ENCODE assay signal across 23 cellular contexts in the genomic region with DNA sequence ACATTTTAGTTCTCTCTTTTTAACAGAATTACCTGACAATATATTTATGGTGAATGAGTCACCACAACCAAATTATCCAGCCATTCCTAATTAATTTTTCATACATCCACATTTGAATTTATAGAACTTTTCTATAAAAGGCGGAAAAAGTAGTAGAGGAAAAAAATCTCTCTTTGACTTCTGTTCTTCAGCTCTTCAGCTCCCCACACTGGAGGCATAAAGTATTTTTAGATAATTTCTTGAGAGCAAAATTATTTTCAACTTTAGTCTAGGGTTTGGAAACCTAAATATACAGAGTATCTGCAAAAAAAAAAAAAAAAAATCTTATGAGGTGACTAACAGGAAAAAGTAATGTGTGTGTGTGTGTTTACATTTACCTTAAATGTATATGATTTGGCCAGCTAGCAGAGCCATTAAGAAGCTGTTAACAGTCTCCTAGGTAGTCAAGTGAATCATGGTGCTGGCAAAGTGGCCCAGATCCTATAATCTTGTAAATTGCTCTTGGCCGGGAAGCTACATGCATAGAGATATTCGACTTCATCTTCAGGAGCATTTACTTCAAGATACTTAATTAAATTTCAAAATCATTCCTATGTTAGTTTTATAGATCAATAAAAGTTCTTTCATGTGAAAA.
DNase-seq lines count a peak whose midpoint lies in the region; ATAC-seq and TF ChIP-seq lines count a peak whose summit lies in the region.
"Had no signal": no experiment of that assay in that cellular context is flagged by ENCODE, and none has a peak within 500 bp of the region (broad histone marks: within the 10 kb centered on the region; RNA-seq: fewer than 3 reads in every experiment).

No MANE protein-coding gene starts in this region.

- POLR2A ChIA-PET in activated CD8-positive, alpha-beta T cell treated with anti-CD3 and anti-CD28 coated beads, Interleukin-2, amount 10 ng/mL, durations not matched to agents 7 days and 5 days (lab: Charles Lee), result no interaction called here

- H3K27ac Mint-ChIP-seq in brain, result no peak overlapping the region
- H3K27ac Mint-ChIP-seq in activated CD8-positive, alpha-beta T cell treated with anti-CD3 and anti-CD28 coated beads, Interleukin-2, amount 10 ng/mL, durations not matched to agents 7 days and 5 days, result no peak overlapping the region
- H3K27ac Mint-ChIP-seq: activated CD4-positive, alpha-beta memory T cell treated with anti-CD3 and anti-CD28 coated beads for 36 hours; activated naive CD4-positive, alpha-beta T cell treated with anti-CD3 and anti-CD28 coated beads, Interleukin-2, amount 50 U/mL, for 72 hours; T-cell had no signal

- TF ChIP-seq RAD21 in neural cell (conservative IDR thresholded peaks at IDR 0.05), result peak; percentile 63

- H3K36me3 ChIP-seq in neural cell (ENCODE audit: insufficient read depth, low read length), result no peaks in the 10 kb centered on the region
- H3K36me3 ChIP-seq: BLaER1 treated with 17β-estradiol and CSF1 and Interleukin-3, amounts not matched to agents 10 nM and 100 nM; brain microvascular endothelial cell; heart right ventricle; transverse colon; WERI-Rb-1 had no signal

- TF ChIP-seq CTCF in brain (conservative IDR thresholded peaks at IDR 0.05), result peak; percentile 20 to 48
- TF ChIP-seq CTCF in neural cell (IDR thresholded peaks at IDR 0.05; ENCODE audit: poor library complexity, severe bottlenecking), result peak; percentile 56

- no peak overlapping the region for H3K4me3 ChIP-seq in neural cell (ENCODE audit: low read length)
- H3K4me3 ChIP-seq: BLaER1 treated with 17β-estradiol and CSF1 and Interleukin-3, amounts not matched to agents 10 nM and 100 nM; heart right ventricle; transverse colon had no signal

- no peak overlapping the region for H2AFZ ChIP-seq in neural cell (ENCODE audit: low read depth, low read length)

- no peaks in the 10 kb centered on the region for H3K79me2 ChIP-seq in neural cell (replicated peaks; ENCODE audit: insufficient read depth, low read length)

- no peak for TF ChIP-seq EP300 in neural cell (conservative IDR thresholded peaks at IDR 0.05; ENCODE audit: poor library complexity, severe bottlenecking)

- no peak for ATAC-seq in GM19328 (IDR thresholded peaks at IDR 0.05; ENCODE audit: unreplicated experiment)
- ATAC-seq in activated CD8-positive, alpha-beta T cell treated with anti-CD3 and anti-CD28 coated beads, Interleukin-2, amount 10 ng/mL, durations not matched to agents 7 days and 5 days, result no peak
- ATAC-seq: activated naive CD4-positive, alpha-beta T cell treated with anti-CD3 and anti-CD28 coated beads, Interleukin-2, amount 50 U/mL, for 72 hours; activated T-cell treated with anti-CD3 and anti-CD28 coated beads, Interleukin-2, amount 50 U/mL, for 4 hours; heart right ventricle; T-cell had no signal

- no peaks in the 10 kb centered on the region for H3K9me3 Mint-ChIP-seq in brain
- no peaks in the 10 kb centered on the region for H3K9me3 Mint-ChIP-seq in activated CD8-positive, alpha-beta T cell treated with anti-CD3 and anti-CD28 coated beads, Interleukin-2, amount 10 ng/mL, durations not matched to agents 7 days and 5 days (ENCODE audit: insufficient read depth)
- H3K9me3 Mint-ChIP-seq: activated CD4-positive, alpha-beta memory T cell treated with anti-CD3 and anti-CD28 coated beads for 36 hours; activated naive CD4-positive, alpha-beta T cell treated with anti-CD3 and anti-CD28 coated beads, Interleukin-2, amount 50 U/mL, for 72 hours; activated T-cell treated with anti-CD3 and anti-CD28 coated beads, Interleukin-2, amount 50 U/mL, for 4 hours had no signal

- no peaks in the 10 kb centered on the region for H3K9me2 ChIP-seq in neural cell (ENCODE audit: insufficient read depth, low read length)

- H3K27me3 Mint-ChIP-seq in brain, result no peaks in the 10 kb centered on the region
- H3K27me3 Mint-ChIP-seq in activated CD8-positive, alpha-beta T cell treated with anti-CD3 and anti-CD28 coated beads, Interleukin-2, amount 10 ng/mL, durations not matched to agents 7 days and 5 days (ENCODE audit: low read depth), result peaks cover 3% of the 10 kb centered on the region
- H3K27me3 Mint-ChIP-seq: activated CD4-positive, alpha-beta memory T cell treated with anti-CD3 and anti-CD28 coated beads for 36 hours; T-cell had no signal

- DNase-seq in GM03348 (ENCODE audit: low spot score) (peak; percentile 6), NAMALWA (ENCODE audit: low spot score) (peak; percentile 19), dermis blood vessel endothelial cell (no peak), NCI-H2171 treated with DMSO at 0.1 percent for 48 hours (lab: John Stamatoyannopoulos, UW) (no peak)
- no peak for DNase-seq in activated CD8-positive, alpha-beta T cell treated with anti-CD3 and anti-CD28 coated beads, Interleukin-2, amount 10 ng/mL, durations not matched to agents 7 days and 5 days
- DNase-seq: activated CD4-positive, alpha-beta memory T cell treated with anti-CD3 and anti-CD28 coated beads for 36 hours; activated T-cell treated with anti-CD3 and anti-CD28 coated beads, Interleukin-2, amount 50 U/mL, for 4 hours; brain microvascular endothelial cell; DMS79; H7; heart right ventricle; kidney; NCI-H146; NCI-H510A treated with DMSO at 0.1 percent for 48 hours; stimulated activated naive CD4-positive, alpha-beta T cell treated with Interleukin-2 at 50 U/mL for 16 hours; T-cell; transverse colon; WERI-Rb-1 had no signal

- no peaks in the 10 kb centered on the region for H3K36me3 Mint-ChIP-seq in brain
- no peaks in the 10 kb centered on the region for H3K36me3 Mint-ChIP-seq in activated CD8-positive, alpha-beta T cell treated with anti-CD3 and anti-CD28 coated beads, Interleukin-2, amount 10 ng/mL, durations not matched to agents 7 days and 5 days (ENCODE audit: low read depth)
- H3K36me3 Mint-ChIP-seq: activated CD4-positive, alpha-beta memory T cell treated with anti-CD3 and anti-CD28 coated beads for 36 hours; activated naive CD4-positive, alpha-beta T cell treated with anti-CD3 and anti-CD28 coated beads, Interleukin-2, amount 50 U/mL, for 72 hours; T-cell had no signal

- H4K20me1 ChIP-seq in neural cell (ENCODE audit: insufficient read depth), result no peaks in the 10 kb centered on the region
- H4K20me1 ChIP-seq: BLaER1 treated with 17β-estradiol and CSF1 and Interleukin-3, amounts not matched to agents 10 nM and 100 nM had no signal

- H3K4me2 ChIP-seq in neural cell (ENCODE audit: low read length), result no peak overlapping the region
- H3K4me2 ChIP-seq: BLaER1 treated with 17β-estradiol and CSF1 and Interleukin-3, amounts not matched to agents 10 nM and 100 nM had no signal

- no peak overlapping the region for H3K27ac ChIP-seq in neural cell (ENCODE audit: low read length)
- H3K27ac ChIP-seq: BLaER1 treated with 17β-estradiol and CSF1 and Interleukin-3, amounts not matched to agents 10 nM and 100 nM; brain microvascular endothelial cell; heart right ventricle; transverse colon; WERI-Rb-1 had no signal

- H3K9me3 ChIP-seq in neural cell (ENCODE audit: low read length), result no peaks in the 10 kb centered on the region
- H3K9me3 ChIP-seq: BLaER1 treated with 17β-estradiol and CSF1 and Interleukin-3, amounts not matched to agents 10 nM and 100 nM; transverse colon had no signal

- CTCF ChIA-PET in activated CD8-positive, alpha-beta T cell treated with anti-CD3 and anti-CD28 coated beads, Interleukin-2, amount 10 ng/mL, durations not matched to agents 7 days and 5 days (lab: Charles Lee), result interaction anchor here (0.7 to 0.8 kb wide), 2 partner anchors 36 to 527 kb away, joined by 3 read pairs; no protein-coding TSS in a partner anchor

- H3K4me3 Mint-ChIP-seq in brain, result no peak overlapping the region
- H3K4me3 Mint-ChIP-seq in activated CD8-positive, alpha-beta T cell treated with anti-CD3 and anti-CD28 coated beads, Interleukin-2, amount 10 ng/mL, durations not matched to agents 7 days and 5 days, result no peak overlapping the region
- H3K4me3 Mint-ChIP-seq: activated CD4-positive, alpha-beta memory T cell treated with anti-CD3 and anti-CD28 coated beads for 36 hours; activated T-cell treated with anti-CD3 and anti-CD28 coated beads, Interleukin-2, amount 50 U/mL, for 4 hours; T-cell had no signal

- H3K27me3 ChIP-seq in neural cell (ENCODE audit: insufficient read depth, low read depth, low read length), result no peaks in the 10 kb centered on the region
- H3K27me3 ChIP-seq: BLaER1 treated with 17β-estradiol and CSF1 and Interleukin-3, amounts not matched to agents 10 nM and 100 nM; brain microvascular endothelial cell; heart right ventricle; transverse colon had no signal

- no peak overlapping the region for H3K9ac ChIP-seq in neural cell (ENCODE audit: low read length)
- H3K9ac ChIP-seq: BLaER1 treated with 17β-estradiol and CSF1 and Interleukin-3, amounts not matched to agents 10 nM and 100 nM had no signal

- no peaks in the 10 kb centered on the region for H3K4me1 Mint-ChIP-seq in brain
- H3K4me1 Mint-ChIP-seq in activated CD8-positive, alpha-beta T cell treated with anti-CD3 and anti-CD28 coated beads, Interleukin-2, amount 10 ng/mL, durations not matched to agents 7 days and 5 days (ENCODE audit: low read depth), result no peaks in the 10 kb centered on the region
- H3K4me1 Mint-ChIP-seq: T-cell had no signal

- peaks cover 3% of the 10 kb centered on the region for H3F3A ChIP-seq in neural cell (ENCODE audit: insufficient read depth, low read length, poor library complexity, severe bottlenecking)

TF ChIP-seq in neural cell, 6 proteins besides CTCF, POLR2A, EP300 and RAD21 (continues in another document):
- TF ChIP-seq, protein P1, sequence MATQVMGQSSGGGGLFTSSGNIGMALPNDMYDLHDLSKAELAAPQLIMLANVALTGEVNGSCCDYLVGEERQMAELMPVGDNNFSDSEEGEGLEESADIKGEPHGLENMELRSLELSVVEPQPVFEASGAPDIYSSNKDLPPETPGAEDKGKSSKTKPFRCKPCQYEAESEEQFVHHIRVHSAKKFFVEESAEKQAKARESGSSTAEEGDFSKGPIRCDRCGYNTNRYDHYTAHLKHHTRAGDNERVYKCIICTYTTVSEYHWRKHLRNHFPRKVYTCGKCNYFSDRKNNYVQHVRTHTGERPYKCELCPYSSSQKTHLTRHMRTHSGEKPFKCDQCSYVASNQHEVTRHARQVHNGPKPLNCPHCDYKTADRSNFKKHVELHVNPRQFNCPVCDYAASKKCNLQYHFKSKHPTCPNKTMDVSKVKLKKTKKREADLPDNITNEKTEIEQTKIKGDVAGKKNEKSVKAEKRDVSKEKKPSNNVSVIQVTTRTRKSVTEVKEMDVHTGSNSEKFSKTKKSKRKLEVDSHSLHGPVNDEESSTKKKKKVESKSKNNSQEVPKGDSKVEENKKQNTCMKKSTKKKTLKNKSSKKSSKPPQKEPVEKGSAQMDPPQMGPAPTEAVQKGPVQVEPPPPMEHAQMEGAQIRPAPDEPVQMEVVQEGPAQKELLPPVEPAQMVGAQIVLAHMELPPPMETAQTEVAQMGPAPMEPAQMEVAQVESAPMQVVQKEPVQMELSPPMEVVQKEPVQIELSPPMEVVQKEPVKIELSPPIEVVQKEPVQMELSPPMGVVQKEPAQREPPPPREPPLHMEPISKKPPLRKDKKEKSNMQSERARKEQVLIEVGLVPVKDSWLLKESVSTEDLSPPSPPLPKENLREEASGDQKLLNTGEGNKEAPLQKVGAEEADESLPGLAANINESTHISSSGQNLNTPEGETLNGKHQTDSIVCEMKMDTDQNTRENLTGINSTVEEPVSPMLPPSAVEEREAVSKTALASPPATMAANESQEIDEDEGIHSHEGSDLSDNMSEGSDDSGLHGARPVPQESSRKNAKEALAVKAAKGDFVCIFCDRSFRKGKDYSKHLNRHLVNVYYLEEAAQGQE (IDR thresholded peaks at IDR 0.05; ENCODE audit: borderline replicate concordance), result no peak

Comparison
In these comparisons a context has a peak if more than half of its experiments do, and no peak if none do; other contexts are left out.
1. DNase-seq: peak in GM03348 (single experiment) and NAMALWA (single experiment); none in dermis blood vessel endothelial cell (single experiment), NCI-H2171 treated with DMSO at 0.1 percent for 48 hours (single experiment) and activated CD8-positive, alpha-beta T cell treated with anti-CD3 and anti-CD28 coated beads, Interleukin-2, amount 10 ng/mL, durations not matched to agents 7 days and 5 days (single experiment).